In genomic region chr15:69843267-69843666, GRCh38 we compare ENCODE assay signal across 28 cellular contexts.
"Had no signal": no experiment of that assay in that cellular context is flagged by ENCODE, and none has a peak within 500 bp of the region (broad histone marks: within the 10 kb centered on the region; RNA-seq: fewer than 3 reads in every experiment).

No MANE protein-coding gene starts in this region.

- DNase-seq: activated B cell treated with CpG ODN at 0.5 μM for 24 hours; activated CD4-positive, alpha-beta memory T cell treated with anti-CD3 and anti-CD28 coated beads, Interleukin-2, amount 10 ng/mL, durations not matched to agents 7 days and 5 days; activated CD4-positive, alpha-beta T cell treated with anti-CD3 and anti-CD28 coated beads for 4 hours; activated CD4-positive, alpha-beta T cell treated with anti-CD3 and anti-CD28 coated beads, Interleukin-2, amount 50 U/mL, for 1 hour; activated CD4-positive, CD25-positive, alpha-beta regulatory T cell treated with anti-CD3 and anti-CD28 coated beads, Interleukin-2, amount 50 U/mL, for 72 hours; activated CD8-positive, alpha-beta memory T cell treated with anti-CD3 and anti-CD28 coated beads for 24 hours; activated CD8-positive, alpha-beta memory T cell treated with anti-CD3 and anti-CD28 coated beads, Interleukin-2, amount 10 ng/mL, durations not matched to agents 7 days and 5 days; activated CD8-positive, alpha-beta memory T cell treated with anti-CD3 and anti-CD28 coated beads, Interleukin-2, amount 50 U/mL, for 48 hours; activated gamma-delta T cell; activated naive CD4-positive, alpha-beta T cell treated with Interleukin-2 at 50 U/mL for 16 hours; activated naive CD8-positive, alpha-beta T cell treated with anti-CD3 and anti-CD28 coated beads, Interleukin-2, amount 50 U/mL, for 24 hours; activated T-cell treated with anti-CD3 and anti-CD28 coated beads, Interleukin-2, amount 50 U/mL, for 72 hours; anterior cingulate cortex; central memory CD4-positive, alpha-beta T cell; Karpas-422; KBM-7; NCI-H1105; NCI-H1417 treated with DMSO at 0.1 percent for 48 hours; NCI-H1694; NCI-H1930; NCI-H2081 treated with DMSO at 0.1 percent for 48 hours; NCI-H345; NCI-H524 treated with DMSO at 0.1 percent for 48 hours; SHP77 treated with DMSO at 0.1 percent for 48 hours; T-cell; T-helper 2 cell; T-helper 9 cell had no signal

- H3K27ac ChIP-seq: VCaP had no signal
